ENCODE assay signal across 21 cellular contexts in the genomic region with DNA sequence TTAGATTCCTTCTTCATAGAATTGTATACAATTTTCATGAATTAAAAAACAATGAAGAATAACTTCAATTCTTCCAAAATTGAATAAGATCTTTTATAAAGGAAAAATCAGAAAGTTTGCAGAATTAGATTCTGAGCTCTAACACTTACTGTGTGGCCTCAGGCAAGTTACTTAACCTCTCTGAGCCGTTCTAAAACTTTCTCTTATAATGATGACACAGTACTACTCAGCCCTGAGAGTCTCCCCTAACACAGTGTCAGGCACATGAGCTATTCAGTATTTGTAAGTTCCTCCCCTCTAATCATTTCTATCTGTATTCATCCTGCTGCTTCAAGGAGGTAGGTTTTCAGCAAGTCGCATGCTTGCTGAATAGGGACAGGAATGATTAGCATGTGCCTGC. TPM values are rescaled to one million over a fixed set of nuclear protein-coding genes. Genes with fewer than 3 reads are reported as not detected.
DNase-seq lines count a peak whose midpoint lies in the region; ATAC-seq, FAIRE-seq and TF ChIP-seq lines count a peak whose summit lies in the region.
"Had no signal": no experiment of that assay in that cellular context is flagged by ENCODE, and none has a peak within 500 bp of the region (broad histone marks: within the 10 kb centered on the region; RNA-seq: fewer than 3 reads in every experiment).

No MANE protein-coding gene starts in this region.

- H3K9me3 ChIP-seq in HepG2 (ENCODE audit: low read length), result no peaks in the 10 kb centered on the region
- no peaks in the 10 kb centered on the region for H3K9me3 ChIP-seq in right lobe of liver
- H3K9me3 ChIP-seq in esophagus muscularis mucosa, result no peaks in the 10 kb centered on the region
- no peaks in the 10 kb centered on the region for H3K9me3 ChIP-seq in stomach
- H3K9me3 ChIP-seq in A673 (ENCODE audit: low read depth, low read length, poor library complexity, severe bottlenecking), result no peaks in the 10 kb centered on the region
- H3K9me3 ChIP-seq: BLaER1 treated with 17β-estradiol and CSF1 and Interleukin-3, amounts not matched to agents 10 nM and 100 nM; MG63 had no signal

- BruUV-seq in HepG2 (replicated peaks; lab: Mats Ljungman, UMichigan), result no TSS peak
- BruUV-seq in A673 (replicated peaks; lab: Mats Ljungman, UMichigan), result no TSS peak

- DNase-seq in HepG2 (ENCODE audit: low spot score) (no peak), right lobe of liver (no peak), esophagus muscularis mucosa (ENCODE audit: extremely low spot score) (no peak), stomach (no peak), A673 (ENCODE audit: low spot score) (no peak), HuH-7.5 (ENCODE audit: low spot score) (no peak), GM12892 (ENCODE audit: insufficient read length) (no peak)
- DNase-seq: 8988T; CD8-positive, alpha-beta memory T cell; DMS79 treated with DMSO at 0.1 percent for 48 hours; GOT3; HFFc6; Karpas-422; MG63; NCI-H1092 treated with DMSO at 0.1 percent for 48 hours; NCI-H2227 treated with DMSO at 0.1 percent for 48 hours; NCI-H524; SIG-M5 had no signal

- no peaks in the 10 kb centered on the region for H3K36me3 ChIP-seq in HepG2 (replicated peaks in 1 of 2; ENCODE audit: control insufficient read depth in 1 of 2, insufficient read depth in 2 of 2, low read length in 2 of 2)
- H3K36me3 ChIP-seq in right lobe of liver, result no peaks in the 10 kb centered on the region
- H3K36me3 ChIP-seq in esophagus muscularis mucosa, result no peaks in the 10 kb centered on the region
- H3K36me3 ChIP-seq in stomach, result no peaks in the 10 kb centered on the region
- no peaks in the 10 kb centered on the region for H3K36me3 ChIP-seq in A673 (ENCODE audit: insufficient read depth, low read length, poor library complexity, severe bottlenecking)
- H3K36me3 ChIP-seq: BLaER1 treated with 17β-estradiol and CSF1 and Interleukin-3, amounts not matched to agents 10 nM and 100 nM; MG63 had no signal

- peaks cover 30% of the 10 kb centered on the region for H3K4me1 ChIP-seq in HepG2 (ENCODE audit: insufficient read depth, low read length)
- no peaks in the 10 kb centered on the region for H3K4me1 ChIP-seq in right lobe of liver
- H3K4me1 ChIP-seq in esophagus muscularis mucosa, result peaks cover 6 to 42% (median 35%) of the 10 kb centered on the region in 4 donors
- peaks cover 4 to 34% (median 17%) of the 10 kb centered on the region in 4 donors for H3K4me1 ChIP-seq in stomach
- H3K4me1 ChIP-seq in A673 (ENCODE audit: insufficient read depth, low read length, poor library complexity, severe bottlenecking), result peaks cover 20% of the 10 kb centered on the region

- POLR2A ChIA-PET in HepG2 (lab: Yijun Ruan, JAX), result no interaction called here
- POLR2A ChIA-PET in A673 (lab: Charles Lee; ENCODE audit: low non-redundant PET), result interaction anchor here (0.8 kb wide), 1 partner anchor 12 kb away, joined by 3 read pairs; the partner anchor contains the start of gene ID4

- TF ChIP-seq EP300 in HepG2 (IDR thresholded peaks at IDR 0.05; ENCODE audit: low read depth in 2 of 2, low read length in 2 of 2) (no peak), HepG2 (CRISPR knock-in tag; IDR thresholded peaks at IDR 0.05; ENCODE audit: borderline replicate concordance) (no peak), esophagus muscularis mucosa (IDR thresholded peaks at IDR 0.05) (no peak), stomach (IDR thresholded peaks at IDR 0.05) (no peak)

- H3K79me2 ChIP-seq in HepG2 (ENCODE audit: insufficient read depth, low read length), result no peaks in the 10 kb centered on the region

- no peak for FAIRE-seq in HepG2 (lab: Jason Lieb, UNC)
- FAIRE-seq in GM12892 (lab: Jason Lieb, UNC), result no peak
- FAIRE-seq: G401.6 had no signal

- intact Hi-C loops in HepG2 (cut with micrococcal nuclease; ENCODE audit: unreplicated experiment) (no loop called here), right lobe of liver (cut with DNase I) (no loop called here), esophagus muscularis mucosa (cut with DNase I) (loop anchor here (5.0 kb wide), 1 partner anchor 526 kb away; no protein-coding TSS in a partner anchor), stomach (cut with DNase I; ENCODE audit: low total_unique reads) (no loop called here), A673 (cut with micrococcal nuclease; ENCODE audit: unreplicated experiment) (loop anchor here (10.0 kb wide), 1 partner anchor 204 kb away; no protein-coding TSS in a partner anchor)

- CTCF ChIA-PET in HepG2 (lab: Yijun Ruan, JAX; ENCODE audit: low intra/inter-chr PET ratio, low total read pairs), result no interaction called here
- CTCF ChIA-PET in A673 (lab: Charles Lee), result no interaction called here

- in situ Hi-C loops in HepG2 (cut with HindIII; ENCODE audit: extremely low pct_ligation_motif_present, low pct_unique_long_range_greater_than_20kb), result loop anchor here (25.0 kb wide), 1 partner anchor 1586 kb away; the partner anchor contains the start of gene DEK

- H3K4me2 ChIP-seq in HepG2 (ENCODE audit: low read depth, low read length), result no peak overlapping the region
- H3K4me2 ChIP-seq: BLaER1 treated with 17β-estradiol and CSF1 and Interleukin-3, amounts not matched to agents 10 nM and 100 nM had no signal

- TF ChIP-seq RAD21 in HepG2 (CRISPR knock-in tag; IDR thresholded peaks at IDR 0.05), result no peak

- peaks cover 2 to 3% of the 10 kb centered on the region in 2 experiments; a peak in 2 of 5 replicates for H3K27me3 ChIP-seq in HepG2 (ENCODE audit: control insufficient read depth in 1 of 2, insufficient read depth in 2 of 2, low read length in 2 of 2)
- no peaks in the 10 kb centered on the region for H3K27me3 ChIP-seq in right lobe of liver
- no peaks in the 10 kb centered on the region for H3K27me3 ChIP-seq in esophagus muscularis mucosa
- peaks cover 0 to 14% (median 0%) of the 10 kb centered on the region in 3 donors for H3K27me3 ChIP-seq in stomach
- no peaks in the 10 kb centered on the region for H3K27me3 ChIP-seq in A673 (replicated peaks; ENCODE audit: insufficient read depth, low read depth, low read length, poor library complexity)
- H3K27me3 ChIP-seq: BLaER1 treated with 17β-estradiol and CSF1 and Interleukin-3, amounts not matched to agents 10 nM and 100 nM; MG63 had no signal

- 49% methylated on average over 2 of the region's 2 CpGs for WGBS in HepG2 (ENCODE audit: low lambda C conversion rate)
- WGBS in right lobe of liver (ENCODE audit: insufficient coverage, low coverage, low lambda C conversion rate, missing lambda C conversion rate), result 48% methylated on average over 2 of the region's 2 CpGs
- WGBS in esophagus muscularis mucosa, result 80% methylated on average over 2 of the region's 2 CpGs
- 77 to 85% (median 80%) methylated on average over 2 of the region's 2 CpGs for WGBS in stomach, 5 donors

- H3K27ac ChIP-seq in HepG2 (ENCODE audit: extremely low read length, insufficient read depth, low read length) (no peak overlapping the region), right lobe of liver (no peak overlapping the region), esophagus muscularis mucosa (replicated peaks in 1 of 4) (peak overlapping the region; percentile 66 to 82 (median 74)), stomach (peak overlapping the region in 3 of 5 donors; percentile 34 to 56 (median 40)), A673 (ENCODE audit: low read depth, low read length, poor library complexity, severe bottlenecking) (no peak overlapping the region)
- H3K27ac ChIP-seq: BLaER1 treated with 17β-estradiol and CSF1 and Interleukin-3, amounts not matched to agents 10 nM and 100 nM had no signal

- no peak for TF ChIP-seq POLR2A in HepG2 (IDR thresholded peaks at IDR 0.05; ENCODE audit: insufficient read depth in 1 of 2, low read depth in 2 of 2, low read length in 2 of 2)
- no peak for TF ChIP-seq POLR2A in right lobe of liver (IDR thresholded peaks at IDR 0.05)
- TF ChIP-seq POLR2A in esophagus muscularis mucosa (IDR thresholded peaks at IDR 0.05; ENCODE audit: low read depth), result no peak
- no peak for TF ChIP-seq POLR2A in stomach (IDR thresholded peaks at IDR 0.05)
- no peak for TF ChIP-seq POLR2A in GM12892 (IDR thresholded peaks at IDR 0.05; ENCODE audit: low read depth, low read length)

- no peaks in the 10 kb centered on the region for H4K20me1 ChIP-seq in HepG2 (ENCODE audit: insufficient read depth, low read length)
- H4K20me1 ChIP-seq: BLaER1 treated with 17β-estradiol and CSF1 and Interleukin-3, amounts not matched to agents 10 nM and 100 nM had no signal

- H3K4me3 ChIP-seq in HepG2 (replicated peaks in 1 of 3; ENCODE audit: insufficient read depth in 1 of 3, low read depth in 2 of 3, low read length in 3 of 3) (no peak overlapping the region), right lobe of liver (no peak overlapping the region), esophagus muscularis mucosa (peak overlapping the region in 1 of 4 donors; percentile 31), stomach (no peak overlapping the region), A673 (ENCODE audit: low read depth, low read length, poor library complexity, severe bottlenecking) (no peak overlapping the region)
- H3K4me3 ChIP-seq: BLaER1 treated with 17β-estradiol and CSF1 and Interleukin-3, amounts not matched to agents 10 nM and 100 nM; MG63 had no signal

- TF ChIP-seq CTCF in HepG2 (CRISPR knock-in tag; IDR thresholded peaks at IDR 0.05) (no peak), right lobe of liver (IDR thresholded peaks at IDR 0.05) (no peak), esophagus muscularis mucosa (IDR thresholded peaks at IDR 0.05) (no peak), stomach (IDR thresholded peaks at IDR 0.05) (no peak), A673 (conservative IDR thresholded peaks at IDR 0.05; ENCODE audit: low read depth, low read length) (no peak)

- no peak overlapping the region for H3K9ac ChIP-seq in HepG2 (ENCODE audit: insufficient read depth, low read depth, low read length)
- H3K9ac ChIP-seq: BLaER1 treated with 17β-estradiol and CSF1 and Interleukin-3, amounts not matched to agents 10 nM and 100 nM had no signal

- ATAC-seq in HepG2 (no peak), right lobe of liver (no peak), GM21723 (IDR thresholded peaks at IDR 0.05; ENCODE audit: unreplicated experiment) (no peak)

- no peak overlapping the region for H2AFZ ChIP-seq in HepG2 (ENCODE audit: low read length)

RNA-seq across cellular contexts. Expression of gene ID4, which starts 11.3 kb away (rescaled TPM):
- total RNA-seq in HepG2 (2016; rRNA removed; fragmentation: Illumina TruSeq; extraction: Trizol), result 0.44 and 0.60 TPM in 2 replicates
- 0.44 and 0.71 TPM in 2 replicates for total RNA-seq in HepG2 (2016; cell fraction: cytosol; rRNA removed; fragmentation: Illumina TruSeq; extraction: Trizol; ENCODE audit: low read depth)
- 0.45 and 0.65 TPM in 2 replicates for total RNA-seq in HepG2 (2016; cell fraction: insoluble cytoplasmic fraction; rRNA removed; fragmentation: Illumina TruSeq; extraction: Trizol)
- total RNA-seq in HepG2 (2016; cell fraction: membrane; rRNA removed; fragmentation: Illumina TruSeq; extraction: Trizol), result 0.52 and 0.74 TPM in 2 replicates
- 0.53 and 0.56 TPM in 2 replicates for total RNA-seq in HepG2 (2016; cell fraction: nucleus; rRNA removed; fragmentation: Illumina TruSeq; extraction: Trizol)
- polyA plus RNA-seq in HepG2 (2011; rRNA removed), result 0.05 and 0.20 TPM in 2 replicates
- 0.05 and 0.09 TPM in 2 replicates for polyA plus RNA-seq in HepG2 (2011; cell fraction: cytosol; rRNA removed)
- 0.09 and 0.18 TPM in 2 replicates for polyA plus RNA-seq in HepG2 (2011; cell fraction: nucleus; rRNA removed)
- polyA plus RNA-seq in HepG2 (2012), result 0.12 and 0.30 TPM in 2 replicates
- 0.76 and 1.0 TPM in 2 replicates for polyA plus RNA-seq in HepG2 (2016; cell fraction: cytosol; fragmentation: Illumina TruSeq; extraction: Trizol; ENCODE audit: low read depth)
- 0.59 and 0.71 TPM in 2 replicates for polyA plus RNA-seq in HepG2 (2016; cell fraction: insoluble cytoplasmic fraction; fragmentation: Illumina TruSeq; extraction: Trizol; ENCODE audit: low read depth)
- 0.87 and 0.89 TPM in 2 replicates for polyA plus RNA-seq in HepG2 (2016; cell fraction: membrane; fragmentation: Illumina TruSeq; extraction: Trizol; ENCODE audit: low read depth)
- polyA plus RNA-seq in HepG2 (2016; cell fraction: nucleus; fragmentation: Illumina TruSeq; extraction: Trizol; ENCODE audit: insufficient read depth, low read depth), result 1.1 and 1.2 TPM in 2 replicates
- polyA minus RNA-seq in HepG2 (2011; rRNA and poly(A)+ RNA removed; ENCODE audit: low replicate concordance), result not detected in 2 replicates
- not detected in 2 replicates for polyA minus RNA-seq in HepG2 (2011; cell fraction: cytosol; rRNA and poly(A)+ RNA removed)
- 0.50 and 1.9 TPM in 2 replicates for polyA minus RNA-seq in HepG2 (2011; cell fraction: nucleus; rRNA and poly(A)+ RNA removed)
- 1 to 10 TPM in 3 of 6 experiments, under 1 TPM in 3; 0.39 to 5.5 (median 1.3) TPM for total RNA-seq in right lobe of liver
- 100 to 1,000 TPM in 1 of 4 donors, 10 to 100 TPM in 3; 60.2 to 158 (median 63.3) TPM for total RNA-seq in esophagus muscularis mucosa
- 10 to 100 TPM in 3 of 5 donors, 1 to 10 TPM in 1, not detected in 1; 5.3 to 86.5 (median 22.8) TPM for total RNA-seq in stomach
- 10 to 100 TPM in 2 of 3 donors, 1 to 10 TPM in 1; 7.4 to 18.8 (median 18.2) TPM for polyA plus RNA-seq in stomach
- 29.3 and 30.5 TPM in 2 replicates for total RNA-seq in A673 (2021)
- polyA plus RNA-seq in GM12892 (2012; ENCODE audit: missing spikeins), result not detected
- total RNA-seq: CD8-positive, alpha-beta memory T cell had no signal
- polyA plus RNA-seq: CD8-positive, alpha-beta memory T cell had no signal

Comparison
In these comparisons a context has a peak if more than half of its experiments do, and no peak if none do; other contexts are left out.
1. H3K27ac ChIP-seq: peak in esophagus muscularis mucosa (4 of 4) and stomach (3 of 5); none in HepG2 (single experiment), right lobe of liver (0 of 3) and A673 (single experiment).
2. intact Hi-C loops: an anchor here in esophagus muscularis mucosa (5.0 kb wide) and A673 (10.0 kb wide); none called in HepG2, right lobe of liver and stomach.